ENCODE assay signal across 20 cellular contexts in the genomic region with DNA sequence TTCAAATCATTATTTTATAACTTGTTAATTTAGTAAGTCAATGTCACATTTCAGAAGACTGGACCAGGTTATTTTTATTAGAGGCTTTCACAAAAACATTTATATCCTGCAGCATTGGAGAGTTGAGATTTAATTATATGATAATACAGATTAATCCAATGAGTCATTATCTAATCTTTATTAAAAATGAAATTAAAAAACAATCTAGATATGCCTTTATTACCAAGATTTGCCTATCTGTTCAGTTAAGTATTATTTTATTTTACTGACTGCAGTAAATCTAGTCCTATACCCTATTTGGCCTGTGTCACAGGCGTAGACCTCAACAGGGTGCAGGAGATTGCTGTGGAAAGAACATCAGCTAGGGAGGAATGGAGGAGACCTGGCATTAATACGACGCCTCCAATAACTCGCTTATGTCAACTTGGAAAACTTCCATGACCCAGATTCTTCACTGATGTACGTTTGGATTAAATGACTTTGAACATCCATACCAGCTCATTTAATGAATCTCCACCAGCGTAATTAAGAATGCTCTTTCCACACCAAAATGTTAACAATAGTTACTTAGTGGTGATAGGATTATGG.
"Had no signal": no experiment of that assay in that cellular context is flagged by ENCODE, and none has a peak within 500 bp of the region (broad histone marks: within the 10 kb centered on the region; RNA-seq: fewer than 3 reads in every experiment).

No MANE protein-coding gene starts in this region.

- H3K27me3 ChIP-seq: pancreas, sigmoid colon, stomach, suprapubic skin, tibial nerve had no signal

- H3K4me3 ChIP-seq: lower lobe of right lung, mucosa of descending colon, pancreas, sigmoid colon, smooth muscle cell, stomach, suprapubic skin, tibial nerve had no signal

- H3K36me3 ChIP-seq: pancreas had no signal

- FAIRE-seq: kidney, pancreas, urothelium cell line had no signal

- H3K9me3 ChIP-seq: lower lobe of right lung, mucosa of descending colon, pancreas, sigmoid colon, stomach, suprapubic skin, tibial nerve had no signal

- DNase-seq: activated CD4-positive, alpha-beta memory T cell treated with anti-CD3 and anti-CD28 coated beads for 36 hours; activated CD4-positive, alpha-beta T cell treated with anti-CD3 and anti-CD28 coated beads for 48 hours; activated effector memory CD4-positive, alpha-beta T cell treated with Interleukin-2 at 50 U/mL for 16 hours; activated naive CD4-positive, alpha-beta T cell treated with anti-CD3 and anti-CD28 coated beads for 36 hours; activated T-cell treated with anti-CD3 and anti-CD28 coated beads, Interleukin-2, amount 50 U/mL, for 72 hours; amygdala; effector memory CD4-positive, alpha-beta T cell; kidney; lower lobe of right lung; mesendoderm; mucosa of descending colon; nephron progenitor cell; pancreas; sigmoid colon; stimulated activated CD4-positive, alpha-beta T cell treated with anti-CD3 and anti-CD28 coated beads, Interleukin-15, amount 100 ng/mL, for 24 hours; stomach had no signal

- H3K4me1 ChIP-seq: lower lobe of right lung, pancreas, tibial nerve had no signal

- H3K4me2 ChIP-seq: smooth muscle cell had no signal

- H3K27ac ChIP-seq: lower lobe of right lung, pancreas, stomach, suprapubic skin, tibial nerve had no signal
